Comparison of ENCODE assay signal across 8 cellular contexts in the genomic region with DNA sequence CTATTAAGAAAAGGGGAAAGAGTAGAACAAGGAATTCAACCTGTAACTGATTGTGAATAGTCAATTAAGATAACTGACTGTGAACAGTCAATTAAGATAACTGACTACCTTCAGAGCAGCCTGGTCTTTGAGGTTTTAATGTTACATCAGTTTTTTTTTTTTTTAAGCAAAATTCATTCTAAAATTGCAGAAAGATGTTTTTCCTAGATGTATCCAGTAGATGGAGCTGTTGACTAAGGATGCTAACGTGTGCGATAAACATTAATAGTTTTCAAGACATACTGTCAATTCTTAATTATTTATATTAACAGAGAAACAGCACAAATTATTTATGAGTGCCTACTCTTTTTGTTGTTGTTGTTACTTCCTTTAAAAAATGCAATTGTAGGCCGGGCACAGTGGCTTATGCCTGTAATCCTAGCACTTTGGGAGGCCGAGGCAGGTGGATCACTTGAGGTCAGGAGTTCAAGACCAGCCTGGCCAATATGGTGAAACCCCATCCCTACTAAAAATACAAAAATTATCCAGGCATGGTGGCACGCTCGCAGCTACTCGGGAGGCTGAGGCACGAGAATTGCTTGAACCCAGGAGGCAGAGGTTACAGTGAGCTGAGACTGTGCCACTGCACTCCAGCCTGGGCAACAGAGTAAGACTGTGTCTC. TPM values are rescaled to one million over a fixed set of nuclear protein-coding genes. Genes with fewer than 3 reads are reported as not detected.
DNase-seq lines count a peak whose midpoint lies in the region; ATAC-seq, FAIRE-seq and TF ChIP-seq lines count a peak whose summit lies in the region.
"Not testable (repeated sequence)": the region's sequence is repeated elsewhere in the genome, so short reads cannot be mapped to it uniquely, and the experiment has no call there.

No MANE protein-coding gene starts in this region.

- not testable (repeated sequence) for H3K4me3 ChIP-seq in mucosa of descending colon

- not testable (repeated sequence) for H3K9me3 ChIP-seq in T-helper 17 cell (ENCODE audit: control insufficient read depth, low read length, poor library complexity, severe bottlenecking); mucosa of descending colon

- H3K9me3 Mint-ChIP-seq in HFFc6; MCF 10A (ENCODE audit: unreplicated experiment); type B pancreatic cell: not testable (repeated sequence)

- H3K36me3 Mint-ChIP-seq in HFFc6 (ENCODE audit: low read depth) = not testable (repeated sequence)
- H3K36me3 Mint-ChIP-seq in T-helper 17 cell (ENCODE audit: low read depth) (peaks cover 17% of the 10 kb centered on the region), MCF 10A (ENCODE audit: insufficient read depth, unreplicated experiment) (peaks cover 63% of the 10 kb centered on the region), type B pancreatic cell (peaks cover 16% of the 10 kb centered on the region)

- ATAC-seq in T-helper 17 cell (peak; percentile 64), mucosa of descending colon (peak; percentile 27)
- ATAC-seq in foreskin keratinocyte = not testable (repeated sequence)

- FAIRE-seq in D721Med (lab: Jason Lieb, UNC) = not testable (repeated sequence)

- POLR2A ChIA-PET in MCF 10A (lab: Yijun Ruan, JAX) = interaction anchor here (0.9 kb wide), 2 partner anchors 21 to 508 kb away, joined by 3 read pairs; no protein-coding TSS in a partner anchor

- peak; percentile 64 for TF ChIP-seq CTCF in D721Med (IDR thresholded peaks at IDR 0.05; ENCODE audit: insufficient read depth, missing control alignments)
- TF ChIP-seq CTCF in HFFc6 (IDR thresholded peaks at IDR 0.05) = peak; percentile 88
- TF ChIP-seq CTCF in MCF 10A (IDR thresholded peaks at IDR 0.05; ENCODE audit: unreplicated experiment) = peak; percentile 64
- TF ChIP-seq CTCF in foreskin keratinocyte (conservative IDR thresholded peaks at IDR 0.05) = peak; percentile 74
- TF ChIP-seq CTCF in mucosa of descending colon (IDR thresholded peaks at IDR 0.05) = not testable (repeated sequence)
- peak; percentile 87 for TF ChIP-seq CTCF in type B pancreatic cell (conservative IDR thresholded peaks at IDR 0.05)

- H3K27me3 Mint-ChIP-seq in HFFc6 (ENCODE audit: insufficient read depth); T-helper 17 cell; MCF 10A (ENCODE audit: insufficient read depth, unreplicated experiment); type B pancreatic cell: not testable (repeated sequence)

- BruUV-seq in MCF 10A (replicated peaks; lab: Mats Ljungman, UMichigan) = not testable (repeated sequence)

- H3K27me3 ChIP-seq in foreskin keratinocyte = not testable (repeated sequence)

- DNase-seq in D721Med (ENCODE audit: insufficient read length, low spot score); T-helper 17 cell; mucosa of descending colon; type B pancreatic cell (ENCODE audit: extremely low spot score, unreplicated experiment): not testable (repeated sequence)
- DNase-seq in HFFc6 = peak; percentile 24
- peak; percentile 1 for DNase-seq in NCI-H2196 treated with DMSO at 0.1 percent for 48 hours (lab: John Stamatoyannopoulos, UW; ENCODE audit: unreplicated experiment)
- DNase-seq in MCF 10A (ENCODE audit: unreplicated experiment) = peak; percentile 49
- peak in 1 of 2 donors; percentile 22 for DNase-seq in foreskin keratinocyte

- peaks cover 16% of the 10 kb centered on the region for H3K4me1 Mint-ChIP-seq in HFFc6 (ENCODE audit: low read depth)
- H3K4me1 Mint-ChIP-seq in T-helper 17 cell = peaks cover 18% of the 10 kb centered on the region
- H3K4me1 Mint-ChIP-seq in MCF 10A (ENCODE audit: insufficient read depth, unreplicated experiment); type B pancreatic cell (ENCODE audit: unreplicated experiment): not testable (repeated sequence)

- intact Hi-C loops in MCF 10A (cut with micrococcal nuclease) = loop anchor here (1.0 kb wide), 1 partner anchor 371 kb away; no protein-coding TSS in a partner anchor
- intact Hi-C loops in mucosa of descending colon (cut with DNase I, micrococcal nuclease) = not testable (repeated sequence)

- H3K36me3 ChIP-seq in mucosa of descending colon (ENCODE audit: low read depth) = not testable (repeated sequence)

- H3K27ac ChIP-seq in foreskin keratinocyte = not testable (repeated sequence)

- not testable (repeated sequence) for H3K4me3 Mint-ChIP-seq in HFFc6; T-helper 17 cell; MCF 10A (ENCODE audit: unreplicated experiment); type B pancreatic cell

- not testable (repeated sequence) for H3K27ac Mint-ChIP-seq in HFFc6; T-helper 17 cell; MCF 10A (ENCODE audit: low read depth, unreplicated experiment); type B pancreatic cell

- H3K4me1 ChIP-seq in foreskin keratinocyte; mucosa of descending colon (ENCODE audit: low read depth): not testable (repeated sequence)

- CTCF ChIA-PET in MCF 10A (lab: Yijun Ruan, JAX) = interaction anchor here (0.5 to 2.1 kb wide), 24 partner anchors 9 to 1465 kb away, joined by 3 to 12 read pairs (median 4); partner anchors contain the start of gene RPP30

RNA-seq across cellular contexts. Expression of gene RPP30, which starts 8.4 kb away (rescaled TPM):
- 10 to 100 TPM; 31.2 to 48.3 (median 42.4) TPM for total RNA-seq in HFFc6 (2021; fragmentation: NEBNext Ultra II Directional; extraction: Animal tissue kit (Norgen Biotek cat#: 25700))
- total RNA-seq in T-helper 17 cell (10 to 100 TPM; 19.8 to 28.2 TPM), MCF 10A (2022) (39.9 and 41.8 TPM in 2 replicates), foreskin keratinocyte (49.9 and 50.2 TPM in 2 replicates), mucosa of descending colon (10 to 100 TPM; 20.6 to 25.1 (median 24.3) TPM), type B pancreatic cell (ENCODE audit: low replicate concordance) (38.7 and 58.0 TPM in 2 replicates)
- 55.0 and 61.6 TPM in 2 replicates for polyA plus RNA-seq in foreskin keratinocyte

RNA-seq across cellular contexts. Expression of gene HTR7, which starts 22.4 kb away (rescaled TPM):
- total RNA-seq in HFFc6 (2021; fragmentation: NEBNext Ultra II Directional; extraction: Animal tissue kit (Norgen Biotek cat#: 25700)) = under 1 TPM; 0.23 to 0.50 (median 0.30) TPM
- total RNA-seq in T-helper 17 cell (under 1 TPM in 1 of 2 donors, not detected in 1; 0.23 TPM), MCF 10A (2022) (14.1 and 15.3 TPM in 2 replicates), foreskin keratinocyte (13.3 and 15.0 TPM in 2 replicates), mucosa of descending colon (under 1 TPM; 0.24 to 0.51 (median 0.46) TPM), type B pancreatic cell (ENCODE audit: low replicate concordance) (0.31 and 2.3 TPM in 2 replicates)
- polyA plus RNA-seq in foreskin keratinocyte = 5.7 and 5.9 TPM in 2 replicates

RNA-seq across cellular contexts. Expression of gene ANKRD1, which starts 40.7 kb away (rescaled TPM):
- total RNA-seq in HFFc6 (2021; fragmentation: NEBNext Ultra II Directional; extraction: Animal tissue kit (Norgen Biotek cat#: 25700)) = 10 to 100 TPM in 2 of 6 experiments, 1 to 10 TPM in 4; 4.9 to 15.8 (median 5.9) TPM
- total RNA-seq in T-helper 17 cell (not detected), MCF 10A (2022) (0.20 and 0.65 TPM in 2 replicates), foreskin keratinocyte (not detected in 2 replicates), mucosa of descending colon (1 to 10 TPM in 1 of 3 donors, under 1 TPM in 1, not detected in 1; 0.23 to 1.7 TPM), type B pancreatic cell (ENCODE audit: low replicate concordance) (2.1 and 3.3 TPM in 2 replicates)
- 0.02 TPM in 1 of 2 replicates, not detected in the other for polyA plus RNA-seq in foreskin keratinocyte
